1 cellular context compared by ENCODE assay signal in genomic region chr9:6239048-6239461, GRCh38.
TF ChIP-seq lines count a peak whose summit lies in the region.

No MANE protein-coding gene starts in this region.

TF ChIP-seq in HepG2, 621 proteins besides CTCF, POLR2A, EP300 and RAD21 (continued from another document and continues in another):
- no peak for TF ChIP-seq ZBTB43 (CRISPR knock-in tag; conservative IDR thresholded peaks at IDR 0.05)
- TF ChIP-seq ELF1 (CRISPR knock-in tag; IDR thresholded peaks at IDR 0.05): 0 out of 2 replicates have a peak, but pooled peaks have one; percentile 14
- no peak for TF ChIP-seq BRCA1 (CRISPR knock-in tag; IDR thresholded peaks at IDR 0.05)
- TF ChIP-seq SP2 (CRISPR knock-in tag; IDR thresholded peaks at IDR 0.05): no peak
- TF ChIP-seq ZSCAN9 (CRISPR knock-in tag; IDR thresholded peaks at IDR 0.05; ENCODE audit: borderline replicate concordance): no peak
- no peak for TF ChIP-seq ZNF18 (CRISPR knock-in tag; IDR thresholded peaks at IDR 0.05; ENCODE audit: insufficient replicate concordance)
- TF ChIP-seq PBX2 (CRISPR knock-in tag; IDR thresholded peaks at IDR 0.05): no peak
- TF ChIP-seq RFX1 (IDR thresholded peaks at IDR 0.05): no peak
- no peak for TF ChIP-seq CBX2 (IDR thresholded peaks at IDR 0.05; ENCODE audit: low read depth, low read length)
- TF ChIP-seq CBX2 (CRISPR knock-in tag; IDR thresholded peaks at IDR 0.05; ENCODE audit: low read depth): no peak
- TF ChIP-seq KAT8 (CRISPR knock-in tag; IDR thresholded peaks at IDR 0.05): no peak
- peak; percentile 31; the same call in 1 of the 2 replicates for TF ChIP-seq MNT (IDR thresholded peaks at IDR 0.05)
- TF ChIP-seq FOXP1 (IDR thresholded peaks at IDR 0.05): no peak
- no peak for TF ChIP-seq FOXP1 (CRISPR knock-in tag; IDR thresholded peaks at IDR 0.05)
- 0 out of 4 replicates have a peak, but pooled peaks of 1 of the 2 experiments have one; percentile 30 for TF ChIP-seq KLF16 (CRISPR knock-in tag; IDR thresholded peaks at IDR 0.05)
- peak; percentile 46; the same call in 1 of the 2 replicates for TF ChIP-seq LCORL (IDR thresholded peaks at IDR 0.05)
- TF ChIP-seq LCORL (CRISPR knock-in tag; IDR thresholded peaks at IDR 0.05): no peak; the same call in 1 of the 2 replicates
- TF ChIP-seq PRDM4 (CRISPR knock-in tag; IDR thresholded peaks at IDR 0.05; ENCODE audit: borderline replicate concordance): no peak
- TF ChIP-seq TOE1 (CRISPR knock-in tag; IDR thresholded peaks at IDR 0.05): no peak
- TF ChIP-seq SNAPC2 (CRISPR knock-in tag; IDR thresholded peaks at IDR 0.05): no peak
- no peak for TF ChIP-seq KDM4B (CRISPR knock-in tag; IDR thresholded peaks at IDR 0.05)
- TF ChIP-seq ZNF451 (CRISPR knock-in tag; IDR thresholded peaks at IDR 0.05): no peak
- TF ChIP-seq PHF8 (CRISPR knock-in tag; IDR thresholded peaks at IDR 0.05): peak; percentile 17; the same call in 1 of the 2 replicates
- TF ChIP-seq SPEN (CRISPR knock-in tag; IDR thresholded peaks at IDR 0.05; ENCODE audit: low read depth): 0 out of 2 replicates have a peak, but pooled peaks have one; percentile 22
- no peak for TF ChIP-seq FLYWCH1 (CRISPR knock-in tag; IDR thresholded peaks at IDR 0.05)
- no peak for TF ChIP-seq ZNF207 (IDR thresholded peaks at IDR 0.05; ENCODE audit: borderline replicate concordance)
- no peak for TF ChIP-seq ZMYM2 (CRISPR knock-in tag; IDR thresholded peaks at IDR 0.05)
- no peak for TF ChIP-seq ZBTB10 (CRISPR knock-in tag; IDR thresholded peaks at IDR 0.05; ENCODE audit: borderline replicate concordance)
- no peak for TF ChIP-seq ZFP37 (CRISPR knock-in tag; IDR thresholded peaks at IDR 0.05; ENCODE audit: borderline replicate concordance)
- no peak for TF ChIP-seq ZNF704 (CRISPR knock-in tag; IDR thresholded peaks at IDR 0.05; ENCODE audit: borderline replicate concordance)
- no peak for TF ChIP-seq TRAFD1 (CRISPR knock-in tag; IDR thresholded peaks at IDR 0.05; ENCODE audit: borderline replicate concordance)
- TF ChIP-seq GTF2F1 (IDR thresholded peaks at IDR 0.05; ENCODE audit: low read length): no peak
- TF ChIP-seq ZNF788 (CRISPR knock-in tag; IDR thresholded peaks at IDR 0.05; ENCODE audit: borderline replicate concordance): peak; percentile 57; the same call in 1 of the 2 replicates
- no peak for TF ChIP-seq ZNF232 (CRISPR knock-in tag; IDR thresholded peaks at IDR 0.05; ENCODE audit: borderline replicate concordance)
- no peak for TF ChIP-seq TAF15 (IDR thresholded peaks at IDR 0.05; ENCODE audit: low read depth, low read length, poor library complexity, severe bottlenecking)
- no peak for TF ChIP-seq TRIM22 (IDR thresholded peaks at IDR 0.05)
- TF ChIP-seq ZBTB20 (CRISPR knock-in tag; IDR thresholded peaks at IDR 0.05; ENCODE audit: borderline replicate concordance, low read depth): peak; percentile 76; the same call in 1 of the 2 replicates
- TF ChIP-seq TBP (CRISPR knock-in tag; IDR thresholded peaks at IDR 0.05): no peak
- no peak for TF ChIP-seq KDM1A (CRISPR knock-in tag; IDR thresholded peaks at IDR 0.05)
- TF ChIP-seq AHR (CRISPR knock-in tag; IDR thresholded peaks at IDR 0.05): no peak
- TF ChIP-seq ZBTB26 (CRISPR knock-in tag; IDR thresholded peaks at IDR 0.05; ENCODE audit: borderline replicate concordance): 0 out of 2 replicates have a peak, but pooled peaks have one; percentile 36
